In the genomic region with DNA sequence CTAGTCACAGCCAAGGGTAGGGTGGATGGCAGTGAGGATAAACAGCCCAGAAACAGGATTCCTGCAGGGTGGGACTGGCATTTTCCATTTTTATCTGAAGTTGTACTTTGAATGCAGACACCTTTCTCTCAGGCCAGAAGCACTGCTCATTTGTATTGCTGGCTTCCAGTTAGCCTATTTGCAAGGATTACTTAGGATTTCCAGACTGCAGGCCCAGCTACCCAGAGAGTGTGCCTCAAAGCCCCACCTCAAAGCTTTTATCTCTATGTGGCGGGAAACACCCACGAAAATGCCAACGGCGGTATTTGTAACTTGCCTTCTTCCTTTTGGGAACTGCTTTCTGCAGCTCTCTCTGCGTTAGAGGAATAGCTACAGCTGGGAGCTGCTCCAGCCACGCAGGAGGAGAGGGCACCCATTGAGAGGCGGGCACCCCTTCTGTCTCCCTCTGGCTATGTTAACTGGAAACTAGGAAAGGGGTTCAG, we compare ENCODE assay signal across 8 cellular contexts.
A peak's percentile ranks its signal among the peaks of the same experiment; 100 is the strongest.
DNase-seq lines count a peak whose midpoint lies in the region; ATAC-seq and TF ChIP-seq lines count a peak whose summit lies in the region.

No MANE protein-coding gene starts in this region.

- H3K4me3 ChIP-seq in DND-41 (ENCODE audit: low read depth in 1 of 2, low read length in 2 of 2), result peak overlapping the region; percentile 18 to 62; a peak in 3 of 4 replicates
- H3K4me3 ChIP-seq in Karpas-422 (ENCODE audit: low read length), result peak overlapping the region; percentile 74
- peak overlapping the region; percentile 16 to 71 (median 54) for H3K4me3 ChIP-seq in heart right ventricle
- peak overlapping the region; percentile 71 for H3K4me3 ChIP-seq in rectal smooth muscle tissue (ENCODE audit: low read length)

- H3K36me3 ChIP-seq in DND-41 (ENCODE audit: insufficient read depth, low read length), result peaks cover 7% of the 10 kb centered on the region; the same call in 1 of the 2 replicates
- no peaks in the 10 kb centered on the region for H3K36me3 ChIP-seq in Karpas-422 (ENCODE audit: insufficient read depth, low read length)
- peaks cover 0 to 11% (median 0%) of the 10 kb centered on the region in 9 donors for H3K36me3 ChIP-seq in heart right ventricle
- no peaks in the 10 kb centered on the region for H3K36me3 ChIP-seq in rectal smooth muscle tissue (ENCODE audit: control insufficient read depth, insufficient read depth, low read length)

- peak overlapping the region; percentile 88 for H3K4me3 Mint-ChIP-seq in activated T-helper 2 cell treated with anti-CD3 and anti-CD28 coated beads, Interferon-gamma antibody, Interleukin-2, Interleukin-4, amounts not matched to agents 10 μg/mL and 5 μg/mL and 100 μg/mL, durations not matched to agents 14 hours and 24 hours and 36 hours (ENCODE audit: low read depth)

- intact Hi-C loops in activated T-helper 2 cell treated with anti-CD3 and anti-CD28 coated beads, Interferon-gamma antibody, Interleukin-2, Interleukin-4, amounts not matched to agents 10 μg/mL and 5 μg/mL and 100 μg/mL, durations not matched to agents 14 hours and 24 hours and 36 hours (cut with micrococcal nuclease), result loop anchor here (1.0 to 5.0 kb wide), 12 partner anchors 8 to 940 kb away; partner anchors contain the start of genes MYL12B and SMCHD1
- intact Hi-C loops in heart right ventricle (cut with DNase I), result loop anchor here (1.0 to 5.0 kb wide), 13 partner anchors 8 to 332 kb away; partner anchors contain the start of genes TGIF1 (in 2 of the 10) and MYL12B (in 1 of the 10)

- H3K36me3 Mint-ChIP-seq in activated T-helper 2 cell treated with anti-CD3 and anti-CD28 coated beads, Interferon-gamma antibody, Interleukin-2, Interleukin-4, amounts not matched to agents 10 μg/mL and 5 μg/mL and 100 μg/mL, durations not matched to agents 14 hours and 24 hours and 36 hours (ENCODE audit: low read depth), result peaks cover 22% of the 10 kb centered on the region

- peak; percentile 73 for DNase-seq in DND-41
- DNase-seq in Karpas-422, result peak; percentile 68
- no peak for DNase-seq in activated T-helper 2 cell treated with anti-CD3 and anti-CD28 coated beads, Interferon-gamma antibody, Interleukin-2, Interleukin-4, amounts not matched to agents 10 μg/mL and 5 μg/mL and 100 μg/mL, durations not matched to agents 14 hours and 24 hours and 36 hours (ENCODE audit: low spot score)
- DNase-seq in heart right ventricle, result no peak
- DNase-seq in retina, result no peak
- DNase-seq in DMS114 treated with DMSO at 0.1 percent for 48 hours (lab: John Stamatoyannopoulos, UW; ENCODE audit: unreplicated experiment), result no peak

- H3K9ac ChIP-seq in DND-41 (ENCODE audit: low read depth, low read length) (peak overlapping the region; percentile 63), Karpas-422 (ENCODE audit: low read length) (peak overlapping the region; percentile 79), rectal smooth muscle tissue (ENCODE audit: low read length) (peak overlapping the region; percentile 58)

- ATAC-seq in DND-41 (ENCODE audit: insufficient read depth, low read depth) (peak; percentile 42), heart right ventricle (peak in 6 of 8 donors; percentile 16 to 33 (median 24)), HG03378 (IDR thresholded peaks at IDR 0.05; ENCODE audit: unreplicated experiment) (no peak)

- H3K4me1 ChIP-seq in DND-41 (ENCODE audit: insufficient read depth, low read length) (peaks cover 51% of the 10 kb centered on the region), Karpas-422 (ENCODE audit: low read length) (peaks cover 64% of the 10 kb centered on the region), heart right ventricle (peaks cover 14 to 60% (median 44%) of the 10 kb centered on the region in 9 donors), rectal smooth muscle tissue (ENCODE audit: control insufficient read depth, insufficient read depth, low read length) (peaks cover 29% of the 10 kb centered on the region)

- H2AFZ ChIP-seq in DND-41 (ENCODE audit: low read depth, low read length), result peak overlapping the region; percentile 74
- peak overlapping the region; percentile 72; the same call in 1 of the 2 replicates for H2AFZ ChIP-seq in Karpas-422 (ENCODE audit: low read length)

- H3K9me2 ChIP-seq in Karpas-422 (replicated peaks; ENCODE audit: insufficient read depth, low read length), result no peaks in the 10 kb centered on the region

- H3K27me3 ChIP-seq in DND-41 (ENCODE audit: insufficient read depth, low read length, poor library complexity) (no peaks in the 10 kb centered on the region), Karpas-422 (ENCODE audit: low read length) (no peaks in the 10 kb centered on the region), heart right ventricle (no peaks in the 10 kb centered on the region), rectal smooth muscle tissue (ENCODE audit: control insufficient read depth, insufficient read depth, low read length) (no peaks in the 10 kb centered on the region)

- H3K9me3 Mint-ChIP-seq in activated T-helper 2 cell treated with anti-CD3 and anti-CD28 coated beads, Interferon-gamma antibody, Interleukin-2, Interleukin-4, amounts not matched to agents 10 μg/mL and 5 μg/mL and 100 μg/mL, durations not matched to agents 14 hours and 24 hours and 36 hours, result no peaks in the 10 kb centered on the region

- H3K4me1 Mint-ChIP-seq in activated T-helper 2 cell treated with anti-CD3 and anti-CD28 coated beads, Interferon-gamma antibody, Interleukin-2, Interleukin-4, amounts not matched to agents 10 μg/mL and 5 μg/mL and 100 μg/mL, durations not matched to agents 14 hours and 24 hours and 36 hours (ENCODE audit: low read depth), result peaks cover 52% of the 10 kb centered on the region

- no peaks in the 10 kb centered on the region for H3K27me3 Mint-ChIP-seq in activated T-helper 2 cell treated with anti-CD3 and anti-CD28 coated beads, Interferon-gamma antibody, Interleukin-2, Interleukin-4, amounts not matched to agents 10 μg/mL and 5 μg/mL and 100 μg/mL, durations not matched to agents 14 hours and 24 hours and 36 hours (ENCODE audit: low read depth)

- H3K79me2 ChIP-seq in DND-41 (ENCODE audit: insufficient read depth, low read length), result peaks cover 31% of the 10 kb centered on the region
- peaks cover 7% of the 10 kb centered on the region; the same call in 1 of the 2 replicates for H3K79me2 ChIP-seq in Karpas-422 (ENCODE audit: low read length)

- H4K20me1 ChIP-seq in DND-41 (ENCODE audit: insufficient read depth, low read length) (no peaks in the 10 kb centered on the region), Karpas-422 (ENCODE audit: insufficient read depth, low read depth, low read length) (no peaks in the 10 kb centered on the region)

- 9 to 15% methylated on average over 7 of the region's 7 CpGs for WGBS in heart right ventricle, 2 donors

- H3K4me2 ChIP-seq in DND-41 (ENCODE audit: insufficient read depth, low read length) (peak overlapping the region; percentile 80), Karpas-422 (ENCODE audit: low read depth, low read length, poor library complexity, severe bottlenecking) (peak overlapping the region; percentile 89)

- H3K27ac ChIP-seq in DND-41 (ENCODE audit: low read length) (peak overlapping the region; percentile 85), Karpas-422 (ENCODE audit: low read length) (peak overlapping the region; percentile 98), heart right ventricle (peak overlapping the region; percentile 93 to 99 (median 97)), rectal smooth muscle tissue (ENCODE audit: low read depth, low read length) (peak overlapping the region; percentile 95)

- TF ChIP-seq CTCF in DND-41 (IDR thresholded peaks at IDR 0.05; ENCODE audit: borderline replicate concordance, extremely low read depth, low read length, poor library complexity, severe bottlenecking), result no peak
- TF ChIP-seq CTCF in heart right ventricle (IDR thresholded peaks at IDR 0.05), result no peak

- peak overlapping the region; percentile 98 for H3K27ac Mint-ChIP-seq in activated T-helper 2 cell treated with anti-CD3 and anti-CD28 coated beads, Interferon-gamma antibody, Interleukin-2, Interleukin-4, amounts not matched to agents 10 μg/mL and 5 μg/mL and 100 μg/mL, durations not matched to agents 14 hours and 24 hours and 36 hours

- H3K9me3 ChIP-seq in DND-41 (ENCODE audit: insufficient read depth, low read length, severe bottlenecking) (no peaks in the 10 kb centered on the region), Karpas-422 (ENCODE audit: low read length) (no peaks in the 10 kb centered on the region), heart right ventricle (no peaks in the 10 kb centered on the region)

Comparison
In these comparisons a context has a peak if more than half of its experiments do, and no peak if none do; other contexts are left out.
1. DNase-seq: peak in DND-41 (single experiment) and Karpas-422 (single experiment); none in activated T-helper 2 cell treated with anti-CD3 and anti-CD28 coated beads, Interferon-gamma antibody, Interleukin-2, Interleukin-4, amounts not matched to agents 10 μg/mL and 5 μg/mL and 100 μg/mL, durations not matched to agents 14 hours and 24 hours and 36 hours (single experiment), heart right ventricle (0 of 2), retina (single experiment) and DMS114 treated with DMSO at 0.1 percent for 48 hours (single experiment).
2. Peak in every context shown above with its lines, with median percentiles within 50 percentile points of each other: H3K27ac ChIP-seq, H3K4me3 ChIP-seq and H3K9ac ChIP-seq.